Comparison of ENCODE assay signal across 8 cellular contexts in genomic region chr12:9448648-9449047, GRCh38.
DNase-seq lines count a peak whose midpoint lies in the region; ATAC-seq, FAIRE-seq and TF ChIP-seq lines count a peak whose summit lies in the region.
"Not testable (repeated sequence)": the region's sequence is repeated elsewhere in the genome, so short reads cannot be mapped to it uniquely, and the experiment has no call there.

No MANE protein-coding gene starts in this region.

- H3K27me3 Mint-ChIP-seq in activated naive CD8-positive, alpha-beta T cell treated with anti-CD3 and anti-CD28 coated beads, Interleukin-2, amount 50 U/mL, for 24 hours: not testable (repeated sequence)

- not testable (repeated sequence) for ATAC-seq in activated naive CD8-positive, alpha-beta T cell treated with anti-CD3 and anti-CD28 coated beads, Interleukin-2, amount 50 U/mL, for 24 hours
- ATAC-seq in esophagus mucosa: peak; percentile 24
- peak; percentile 18 to 41 (median 33) for ATAC-seq in pancreas
- ATAC-seq in upper lobe of right lung: peak; percentile 50

- peak; percentile 31 for DNase-seq in DMS79 treated with DMSO at 0.1 percent for 48 hours (lab: John Stamatoyannopoulos, UW)
- peak; percentile 2 for DNase-seq in LoVo (ENCODE audit: low spot score)
- peak in 1 of 2 experiments; percentile 1 for DNase-seq in SJCRH30
- not testable (repeated sequence) for DNase-seq in activated naive CD8-positive, alpha-beta T cell treated with anti-CD3 and anti-CD28 coated beads, Interleukin-2, amount 50 U/mL, for 24 hours; pancreas; upper lobe of right lung
- peak; percentile 25 for DNase-seq in left kidney (ENCODE audit: low read depth, low spot score)

- H3K27ac ChIP-seq in SJCRH30, pancreas, upper lobe of right lung: not testable (repeated sequence)

- not testable (repeated sequence) for H3K4me1 ChIP-seq in SJCRH30, pancreas, upper lobe of right lung

- FAIRE-seq in pancreas (lab: Jason Lieb, UNC): not testable (repeated sequence)

- H3K4me1 Mint-ChIP-seq in activated naive CD8-positive, alpha-beta T cell treated with anti-CD3 and anti-CD28 coated beads, Interleukin-2, amount 50 U/mL, for 24 hours: peaks cover 23% of the 10 kb centered on the region

- H3K4me3 Mint-ChIP-seq in activated naive CD8-positive, alpha-beta T cell treated with anti-CD3 and anti-CD28 coated beads, Interleukin-2, amount 50 U/mL, for 24 hours: peak overlapping the region; percentile 90

- peak overlapping the region; percentile 89 for H3K27ac Mint-ChIP-seq in activated naive CD8-positive, alpha-beta T cell treated with anti-CD3 and anti-CD28 coated beads, Interleukin-2, amount 50 U/mL, for 24 hours

- not testable (repeated sequence) for H3K9me3 ChIP-seq in SJCRH30 (replicated peaks); pancreas; upper lobe of right lung

- H3K36me3 ChIP-seq in SJCRH30, pancreas, upper lobe of right lung: not testable (repeated sequence)

- peak overlapping the region; percentile 77 for H3K4me3 ChIP-seq in SJCRH30
- H3K4me3 ChIP-seq in pancreas: peak overlapping the region in 3 of 4 donors; percentile 39 to 58 (median 47)
- H3K4me3 ChIP-seq in upper lobe of right lung: peak overlapping the region; percentile 67

- H3K9me3 Mint-ChIP-seq in activated naive CD8-positive, alpha-beta T cell treated with anti-CD3 and anti-CD28 coated beads, Interleukin-2, amount 50 U/mL, for 24 hours: not testable (repeated sequence)

- TF ChIP-seq CTCF in pancreas (IDR thresholded peaks at IDR 0.05); upper lobe of right lung (IDR thresholded peaks at IDR 0.05): not testable (repeated sequence)

- H3K36me3 Mint-ChIP-seq in activated naive CD8-positive, alpha-beta T cell treated with anti-CD3 and anti-CD28 coated beads, Interleukin-2, amount 50 U/mL, for 24 hours (ENCODE audit: low read depth): not testable (repeated sequence)

- not testable (repeated sequence) for H3K27me3 ChIP-seq in SJCRH30, pancreas, upper lobe of right lung

- 7 to 10% methylated on average over 7 of the region's 10 CpGs for WGBS in pancreas, 2 donors

- intact Hi-C loops in pancreas (cut with DNase I); upper lobe of right lung (cut with DNase I): not testable (repeated sequence)
